Comparison of ENCODE assay signal across 15 cellular contexts in genomic region chr2:6233932-6234331, GRCh38.
"Had no signal": no experiment of that assay in that cellular context is flagged by ENCODE, and none has a peak within 500 bp of the region (broad histone marks: within the 10 kb centered on the region; RNA-seq: fewer than 3 reads in every experiment).

No MANE protein-coding gene starts in this region.

- ATAC-seq: esophagus mucosa; heart right ventricle; naive thymus-derived CD4-positive, alpha-beta T cell; right lobe of liver; stimulated activated effector memory CD8-positive, alpha-beta T cell treated with anti-CD3 and anti-CD28 coated beads, Interleukin-12 subunit alpha, Interleukin-12 subunit beta, amount 100 ng/mL, for 72 hours; stimulated activated naive CD8-positive, alpha-beta T cell treated with anti-CD3 and anti-CD28 coated beads, Interleukin-15, Interleukin-2, amounts not matched to agents 100 U/mL and 50 U/mL, for 24 hours; upper lobe of right lung had no signal

- DNase-seq: cortex of kidney; dorsolateral prefrontal cortex; effector CD8-positive, alpha-beta T cell; heart right ventricle; hypothalamus; kidney glomerular epithelial cell; naive thymus-derived CD4-positive, alpha-beta T cell; right lobe of liver; stimulated activated CD4-positive, alpha-beta T cell treated with anti-CD3 and anti-CD28 coated beads, Interleukin-4, amount 100 ng/mL, for 1 hour; stimulated activated CD8-positive, alpha-beta memory T cell treated with anti-CD3 and anti-CD28 coated beads, Interleukin-4, amount 100 ng/mL, for 48 hours; stimulated activated naive CD8-positive, alpha-beta T cell treated with anti-CD3 and anti-CD28 coated beads, Interleukin-15, Interleukin-2, amounts not matched to agents 100 U/mL and 50 U/mL, for 24 hours; tibial artery; upper lobe of right lung had no signal

- H3K36me3 Mint-ChIP-seq: naive thymus-derived CD4-positive, alpha-beta T cell; stimulated activated effector memory CD8-positive, alpha-beta T cell treated with anti-CD3 and anti-CD28 coated beads, Interleukin-12 subunit alpha, Interleukin-12 subunit beta, amount 100 ng/mL, for 72 hours had no signal

- H3K27ac Mint-ChIP-seq: naive thymus-derived CD4-positive, alpha-beta T cell; stimulated activated effector memory CD8-positive, alpha-beta T cell treated with anti-CD3 and anti-CD28 coated beads, Interleukin-12 subunit alpha, Interleukin-12 subunit beta, amount 100 ng/mL, for 72 hours had no signal

- H3K27me3 Mint-ChIP-seq: naive thymus-derived CD4-positive, alpha-beta T cell had no signal

- H3K4me3 Mint-ChIP-seq: naive thymus-derived CD4-positive, alpha-beta T cell; stimulated activated effector memory CD8-positive, alpha-beta T cell treated with anti-CD3 and anti-CD28 coated beads, Interleukin-12 subunit alpha, Interleukin-12 subunit beta, amount 100 ng/mL, for 72 hours had no signal

- H3K4me1 Mint-ChIP-seq: naive thymus-derived CD4-positive, alpha-beta T cell; stimulated activated effector memory CD8-positive, alpha-beta T cell treated with anti-CD3 and anti-CD28 coated beads, Interleukin-12 subunit alpha, Interleukin-12 subunit beta, amount 100 ng/mL, for 72 hours had no signal
